ENCODE assay signal across 7 cellular contexts in the genomic region with DNA sequence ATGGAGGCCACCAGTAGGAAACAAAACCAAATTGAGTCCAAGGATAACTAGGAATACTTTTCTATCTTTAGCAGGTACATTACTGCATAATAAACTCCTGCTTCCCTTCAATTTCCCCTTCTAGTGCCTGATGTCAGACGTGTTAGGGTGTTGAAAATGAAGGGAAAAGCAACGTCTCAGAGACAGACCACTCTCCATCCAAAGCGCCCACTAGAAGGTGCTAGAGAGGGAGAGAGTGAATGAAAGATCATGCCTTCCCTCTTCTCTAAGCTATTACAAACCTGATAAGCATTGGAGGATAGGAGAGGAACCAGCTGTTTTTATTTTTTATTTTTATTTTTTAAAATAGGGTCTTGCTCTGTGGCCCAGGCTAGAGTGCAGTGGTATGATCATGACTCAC.
DNase-seq lines count a peak whose midpoint lies in the region; ATAC-seq, FAIRE-seq and TF ChIP-seq lines count a peak whose summit lies in the region.

No MANE protein-coding gene starts in this region.

- TF ChIP-seq CTCF in K562 (IDR thresholded peaks at IDR 0.05 in 2 of 3, conservative IDR thresholded peaks at IDR 0.05 in 1 of 3; ENCODE audit: insufficient read depth in 2 of 3, low read depth in 1 of 3, low read length in 3 of 3), result peak; percentile 56 to 68 (median 67)

- 0% methylated on average over 3 of the region's 3 CpGs for WGBS in K562 (ENCODE audit: insufficient coverage, low coverage, missing lambda C conversion rate)

- TF ChIP-seq EP300 in K562 (IDR thresholded peaks at IDR 0.05; ENCODE audit: low read length), result no peak

- peak; percentile 3 for DNase-seq in EH (ENCODE audit: low read depth)
- peak; percentile 28 for DNase-seq in KBM-7
- peak in 2 of 4 experiments; percentile 12 to 41 for DNase-seq in K562 (ENCODE audit: extremely low read depth in 1 of 4, low spot score in 3 of 4)
- DNase-seq in midbrain (lab: John Stamatoyannopoulos, UW), result peak; percentile 18
- no peak for DNase-seq in activated CD8-positive, alpha-beta memory T cell treated with anti-CD3 and anti-CD28 coated beads, Interleukin-2, amount 50 U/mL, for 4 hours
- no peak for DNase-seq in COR-L47 (lab: John Stamatoyannopoulos, UW)

- H3K9ac ChIP-seq in K562 (ENCODE audit: insufficient read depth in 1 of 2, low read depth in 2 of 2, low read length in 2 of 2), result no peak overlapping the region

- no TSS peak for BruUV-seq in K562 (replicated peaks; lab: Mats Ljungman, UMichigan)

- intact Hi-C loops in K562 (cut with micrococcal nuclease), result no loop called here

- H3K9me1 ChIP-seq in K562 (ENCODE audit: control insufficient read depth, insufficient read depth, low read length), result no peaks in the 10 kb centered on the region

- H3K27me3 ChIP-seq in K562 (ENCODE audit: control insufficient read depth in 2 of 2, insufficient read depth in 2 of 2, low read length in 2 of 2), result no peaks in the 10 kb centered on the region

- no peak overlapping the region for H3K4me3 ChIP-seq in K562

- H3K4me2 ChIP-seq in K562 (ENCODE audit: insufficient read depth, low read length), result no peak overlapping the region

- H4K20me1 ChIP-seq in K562 (replicated peaks; ENCODE audit: control insufficient read depth, insufficient read depth, low read length), result no peaks in the 10 kb centered on the region

- peak; percentile 90 for ATAC-seq in K562
- no peak for ATAC-seq in HG03565 (IDR thresholded peaks at IDR 0.05; ENCODE audit: unreplicated experiment)

- H3K4me1 ChIP-seq in K562 (replicated peaks in 1 of 2; ENCODE audit: control insufficient read depth in 2 of 2, insufficient read depth in 2 of 2, low read length in 2 of 2), result peaks cover 0 to 2% of the 10 kb centered on the region in 2 experiments; a peak in 1 of 5 replicates

- in situ Hi-C loops in KBM-7 (cut with MboI; ENCODE audit: low pct_unique_long_range_greater_than_20kb, low sequenced_read_pairs) (no loop called here), K562 (cut with MboI) (no loop called here)

- POLR2A ChIA-PET in K562 (lab: Yijun Ruan, JAX), result no interaction called here

- H3K79me2 ChIP-seq in K562 (ENCODE audit: control insufficient read depth, insufficient read depth, low read length), result no peaks in the 10 kb centered on the region

- no peak overlapping the region for H3K27ac ChIP-seq in K562 (ENCODE audit: extremely low read depth, low read depth, low read length)

- H3K9me3 ChIP-seq in K562 (replicated peaks; ENCODE audit: control insufficient read depth, insufficient read depth, low read depth, low read length), result no peaks in the 10 kb centered on the region

- CTCF ChIA-PET in K562 (lab: Yijun Ruan, JAX; ENCODE audit: low intra/inter-chr PET ratio), result no interaction called here

- TF ChIP-seq RAD21 in K562 (CRISPR knock-in tag; conservative IDR thresholded peaks at IDR 0.05 in 1 of 2, IDR thresholded peaks at IDR 0.05 in 1 of 2), result peak; percentile 43 to 77; a peak in 3 of 4 replicates

- no peaks in the 10 kb centered on the region for H3K36me3 ChIP-seq in K562 (ENCODE audit: control insufficient read depth, insufficient read depth, low read length)

- no peak for TF ChIP-seq POLR2A in K562 (conservative IDR thresholded peaks at IDR 0.05)

- peak; percentile 60 for FAIRE-seq in K562 (lab: Jason Lieb, UNC)

- H2AFZ ChIP-seq in K562 (ENCODE audit: low read depth, low read length), result peak overlapping the region; percentile 54; the same call in 1 of the 2 replicates

TF ChIP-seq in K562, 482 proteins besides CTCF, POLR2A, EP300 and RAD21:
- no peak for TF ChIP-seq RFX1 (IDR thresholded peaks at IDR 0.05)
- no peak for TF ChIP-seq KDM1A (IDR thresholded peaks at IDR 0.05)
- TF ChIP-seq ARID4B (CRISPR knock-in tag; IDR thresholded peaks at IDR 0.05), result no peak
- TF ChIP-seq, protein P1, sequence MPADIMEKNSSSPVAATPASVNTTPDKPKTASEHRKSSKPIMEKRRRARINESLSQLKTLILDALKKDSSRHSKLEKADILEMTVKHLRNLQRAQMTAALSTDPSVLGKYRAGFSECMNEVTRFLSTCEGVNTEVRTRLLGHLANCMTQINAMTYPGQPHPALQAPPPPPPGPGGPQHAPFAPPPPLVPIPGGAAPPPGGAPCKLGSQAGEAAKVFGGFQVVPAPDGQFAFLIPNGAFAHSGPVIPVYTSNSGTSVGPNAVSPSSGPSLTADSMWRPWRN (IDR thresholded peaks at IDR 0.05; ENCODE audit: low read depth), result no peak
- no peak for TF ChIP-seq HDGF (IDR thresholded peaks at IDR 0.05)
- no peak for TF ChIP-seq BRD4 (IDR thresholded peaks at IDR 0.05)
- no peak for TF ChIP-seq DMBX1 (CRISPR knock-in tag; IDR thresholded peaks at IDR 0.05; ENCODE audit: borderline replicate concordance)
- TF ChIP-seq SMARCB1 (IDR thresholded peaks at IDR 0.05; ENCODE audit: insufficient read length, low read depth), result no peak
- no peak for TF ChIP-seq ATF1 (CRISPR knock-in tag; IDR thresholded peaks at IDR 0.05)
- no peak for TF ChIP-seq ATF1 (tag; IDR thresholded peaks at IDR 0.05)
- no peak for TF ChIP-seq STAG1 (CRISPR knock-in tag; IDR thresholded peaks at IDR 0.05; ENCODE audit: borderline replicate concordance)
- no peak for TF ChIP-seq PML (IDR thresholded peaks at IDR 0.05; ENCODE audit: low read length)
- no peak for TF ChIP-seq MEIS2 (IDR thresholded peaks at IDR 0.05; ENCODE audit: partially characterized antibody)
TF ChIP-seq in K562: peak in this region for 0.

Comparison
In these comparisons a context has a peak if more than half of its experiments do, and no peak if none do; other contexts are left out.
1. DNase-seq: peak in EH (single experiment), KBM-7 (single experiment) and midbrain (single experiment); none in activated CD8-positive, alpha-beta memory T cell treated with anti-CD3 and anti-CD28 coated beads, Interleukin-2, amount 50 U/mL, for 4 hours (single experiment) and COR-L47 (single experiment).